19 cellular contexts compared by ENCODE assay signal in the genomic region with DNA sequence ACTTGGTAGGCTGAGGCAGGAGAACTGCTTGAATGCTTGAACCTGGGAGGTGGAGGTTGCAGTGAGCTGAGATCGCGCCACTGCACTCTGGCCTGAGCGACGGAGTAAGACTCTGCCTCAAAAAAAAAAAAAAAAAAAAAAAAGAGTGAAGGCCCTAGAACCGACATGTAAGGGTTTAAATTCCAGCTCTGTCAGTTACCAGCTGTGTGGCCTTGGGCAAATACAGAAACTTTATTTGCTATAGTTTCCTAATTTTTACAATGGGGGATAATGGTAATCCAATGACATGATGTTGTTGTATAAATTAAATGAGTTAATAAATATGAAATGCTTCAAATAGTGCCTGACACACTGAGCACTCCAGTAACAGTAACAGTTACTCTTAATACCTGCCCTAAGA. TPM values are rescaled to one million over a fixed set of nuclear protein-coding genes. Genes with fewer than 3 reads are reported as not detected.
"Had no signal": no experiment of that assay in that cellular context is flagged by ENCODE, and none has a peak within 500 bp of the region (broad histone marks: within the 10 kb centered on the region; RNA-seq: fewer than 3 reads in every experiment).

No MANE protein-coding gene starts in this region.

- H3K27ac ChIP-seq: Peyer's patch, RWPE1, SJSA1 had no signal

- H3K4me3 Mint-ChIP-seq: activated B cell treated with CpG ODN at 0.5 μM for 24 hours; activated CD4-positive, alpha-beta memory T cell treated with anti-CD3 and anti-CD28 coated beads for 36 hours; activated CD4-positive, alpha-beta T cell treated with anti-CD3 and anti-CD28 coated beads, Interleukin-2, amount 10 ng/mL, durations not matched to agents 7 days and 5 days; activated naive CD4-positive, alpha-beta T cell treated with anti-CD3 and anti-CD28 coated beads, Interleukin-2, amount 10 ng/mL, durations not matched to agents 7 days and 5 days; activated naive CD8-positive, alpha-beta T cell treated with anti-CD3 and anti-CD28 coated beads for 36 hours; activated T-cell treated with anti-CD3 and anti-CD28 coated beads, Interleukin-2, amount 50 U/mL, for 72 hours; T-helper 17 cell had no signal

- H3K4me1 Mint-ChIP-seq: activated B cell treated with CpG ODN at 0.5 μM for 24 hours; activated CD4-positive, alpha-beta T cell treated with anti-CD3 and anti-CD28 coated beads, Interleukin-2, amount 10 ng/mL, durations not matched to agents 7 days and 5 days; activated naive CD4-positive, alpha-beta T cell treated with anti-CD3 and anti-CD28 coated beads, Interleukin-2, amount 10 ng/mL, durations not matched to agents 7 days and 5 days; activated naive CD8-positive, alpha-beta T cell treated with anti-CD3 and anti-CD28 coated beads for 36 hours; T-helper 17 cell had no signal

- H3K27ac Mint-ChIP-seq: activated B cell treated with CpG ODN at 0.5 μM for 24 hours; activated CD4-positive, alpha-beta memory T cell treated with anti-CD3 and anti-CD28 coated beads for 36 hours; activated CD4-positive, alpha-beta T cell treated with anti-CD3 and anti-CD28 coated beads, Interleukin-2, amount 10 ng/mL, durations not matched to agents 7 days and 5 days; activated naive CD4-positive, alpha-beta T cell treated with anti-CD3 and anti-CD28 coated beads, Interleukin-2, amount 10 ng/mL, durations not matched to agents 7 days and 5 days; activated naive CD8-positive, alpha-beta T cell treated with anti-CD3 and anti-CD28 coated beads for 36 hours; activated T-cell treated with anti-CD3 and anti-CD28 coated beads, Interleukin-2, amount 50 U/mL, for 72 hours; activated T-helper 2 cell treated with anti-CD3 and anti-CD28 coated beads, Interferon-gamma antibody, Interleukin-2, Interleukin-4, amounts not matched to agents 10 μg/mL and 5 μg/mL and 100 μg/mL, durations not matched to agents 14 hours and 24 hours and 36 hours; T-helper 17 cell had no signal

- ATAC-seq: activated T-cell treated with anti-CD3 and anti-CD28 coated beads, Interleukin-2, amount 50 U/mL, for 72 hours; T-helper 17 cell had no signal

- H3K27me3 Mint-ChIP-seq: activated CD4-positive, alpha-beta memory T cell treated with anti-CD3 and anti-CD28 coated beads for 36 hours; activated naive CD8-positive, alpha-beta T cell treated with anti-CD3 and anti-CD28 coated beads for 36 hours had no signal

- H3K36me3 ChIP-seq: Peyer's patch, SJSA1 had no signal

- H3K27me3 ChIP-seq: Peyer's patch, SJSA1 had no signal

- H3K36me3 Mint-ChIP-seq: activated CD4-positive, alpha-beta memory T cell treated with anti-CD3 and anti-CD28 coated beads for 36 hours; activated naive CD4-positive, alpha-beta T cell treated with anti-CD3 and anti-CD28 coated beads, Interleukin-2, amount 10 ng/mL, durations not matched to agents 7 days and 5 days; activated naive CD8-positive, alpha-beta T cell treated with anti-CD3 and anti-CD28 coated beads for 36 hours had no signal

- DNase-seq: activated B cell treated with CpG ODN at 0.5 μM for 24 hours; activated CD4-positive, alpha-beta memory T cell treated with anti-CD3 and anti-CD28 coated beads for 36 hours; activated CD4-positive, alpha-beta T cell treated with anti-CD3 and anti-CD28 coated beads, Interleukin-2, amount 10 ng/mL, durations not matched to agents 7 days and 5 days; activated CD8-positive, alpha-beta memory T cell treated with anti-CD3 and anti-CD28 coated beads for 24 hours; activated gamma-delta T cell treated with Interleukin-2 at 50 U/mL for 16 hours; activated naive CD4-positive, alpha-beta T cell treated with anti-CD3 and anti-CD28 coated beads, Interleukin-2, amount 10 ng/mL, durations not matched to agents 7 days and 5 days; activated naive CD8-positive, alpha-beta T cell treated with anti-CD3 and anti-CD28 coated beads for 36 hours; activated T-cell treated with anti-CD3 and anti-CD28 coated beads, Interleukin-2, amount 50 U/mL, for 72 hours; Kasumi-1; KBM-7; NCI-H146; NCI-H1930; NCI-H82; T-helper 17 cell; T-helper 9 cell had no signal

- H3K9me3 Mint-ChIP-seq: activated B cell treated with CpG ODN at 0.5 μM for 24 hours; activated CD4-positive, alpha-beta memory T cell treated with anti-CD3 and anti-CD28 coated beads for 36 hours; activated CD4-positive, alpha-beta T cell treated with anti-CD3 and anti-CD28 coated beads, Interleukin-2, amount 10 ng/mL, durations not matched to agents 7 days and 5 days; activated naive CD4-positive, alpha-beta T cell treated with anti-CD3 and anti-CD28 coated beads, Interleukin-2, amount 10 ng/mL, durations not matched to agents 7 days and 5 days; activated naive CD8-positive, alpha-beta T cell treated with anti-CD3 and anti-CD28 coated beads for 36 hours; activated T-cell treated with anti-CD3 and anti-CD28 coated beads, Interleukin-2, amount 50 U/mL, for 72 hours; activated T-helper 2 cell treated with anti-CD3 and anti-CD28 coated beads, Interferon-gamma antibody, Interleukin-2, Interleukin-4, amounts not matched to agents 10 μg/mL and 5 μg/mL and 100 μg/mL, durations not matched to agents 14 hours and 24 hours and 36 hours had no signal

- H3K9me3 ChIP-seq: Peyer's patch, SJSA1 had no signal

- H3K4me3 ChIP-seq: Peyer's patch, SJSA1 had no signal

RNA-seq across cellular contexts. Expression of a gene that starts 19.6 kb away (rescaled TPM):
- total RNA-seq: activated B cell treated with CpG ODN at 0.5 μM for 24 hours; activated CD4-positive, alpha-beta T cell treated with anti-CD3 and anti-CD28 coated beads, Interleukin-2, amount 10 ng/mL, durations not matched to agents 7 days and 5 days had no signal
